7 cellular contexts compared by ENCODE assay signal in the genomic region with DNA sequence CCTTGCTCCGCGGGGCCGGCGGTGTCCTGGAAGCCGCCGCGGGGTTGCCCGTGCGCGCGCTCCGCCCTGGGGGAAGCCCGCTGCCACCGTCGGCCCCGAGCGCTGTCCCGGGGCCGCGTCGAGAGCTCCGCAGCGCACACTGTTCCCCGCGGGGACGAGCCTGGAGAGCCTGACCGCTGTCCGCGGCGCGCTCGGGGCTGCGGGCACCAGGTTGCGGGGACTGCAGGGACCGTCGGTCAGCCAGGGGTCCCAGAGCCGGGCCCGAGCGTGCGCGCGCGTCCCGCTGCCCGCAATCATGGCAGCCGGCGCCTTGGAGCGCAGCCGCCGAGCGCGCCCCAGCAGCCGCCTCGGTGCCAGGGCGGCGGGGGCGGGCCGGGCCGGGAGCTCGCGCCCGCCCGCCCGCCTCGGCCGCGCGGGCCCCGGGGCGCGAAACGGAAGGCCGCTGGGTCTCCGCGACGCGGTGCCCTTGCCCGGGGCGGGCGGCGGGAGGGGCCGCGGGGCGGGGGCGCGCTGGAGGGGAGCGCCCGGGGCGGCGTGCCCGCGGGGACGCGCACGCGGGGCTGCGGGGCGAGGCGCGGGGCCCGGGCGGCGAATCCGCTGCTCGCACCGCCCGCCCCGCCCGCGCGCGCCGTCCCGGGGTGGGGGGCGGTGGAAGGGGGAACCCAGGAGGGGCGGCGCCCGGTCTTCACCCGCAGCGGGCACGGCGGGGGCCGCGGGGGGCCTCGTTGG.
DNase-seq lines count a peak whose midpoint lies in the region; ATAC-seq and TF ChIP-seq lines count a peak whose summit lies in the region.

No MANE protein-coding gene starts in this region.

- peak overlapping the region; percentile 61 for H3K4me3 Mint-ChIP-seq in stimulated activated effector memory CD8-positive, alpha-beta T cell treated with anti-CD3 and anti-CD28 coated beads, Interleukin-12 subunit alpha, Interleukin-12 subunit beta, amount 100 ng/mL, for 72 hours

- H3K27ac ChIP-seq in dorsolateral prefrontal cortex (peak overlapping the region; percentile 99 to 100 (median 100)), lower lobe of right lung (peak overlapping the region; percentile 98)

- DNase-seq in HuH-7.5 (ENCODE audit: low spot score) (peak; percentile 59), dorsolateral prefrontal cortex (peak; percentile 30 to 87 (median 62)), lower lobe of right lung (peak; percentile 80), NCI-H1092 treated with DMSO at 0.1 percent for 48 hours (lab: John Stamatoyannopoulos, UW) (no peak)
- DNase-seq in stimulated activated effector memory CD8-positive, alpha-beta T cell treated with anti-CD3 and anti-CD28 coated beads, Interleukin-12 subunit alpha, Interleukin-12 subunit beta, amount 100 ng/mL, for 72 hours (ENCODE audit: low spot score in 2 of 2) = peak in 1 of 2 donors; percentile 76

- H3K4me1 ChIP-seq in lower lobe of right lung = peaks cover 55% of the 10 kb centered on the region

- H3K36me3 Mint-ChIP-seq in stimulated activated effector memory CD8-positive, alpha-beta T cell treated with anti-CD3 and anti-CD28 coated beads, Interleukin-12 subunit alpha, Interleukin-12 subunit beta, amount 100 ng/mL, for 72 hours = no peaks in the 10 kb centered on the region

- no peaks in the 10 kb centered on the region for H3K9me3 ChIP-seq in lower lobe of right lung

- peaks cover 10% of the 10 kb centered on the region for H3K4me1 Mint-ChIP-seq in stimulated activated effector memory CD8-positive, alpha-beta T cell treated with anti-CD3 and anti-CD28 coated beads, Interleukin-12 subunit alpha, Interleukin-12 subunit beta, amount 100 ng/mL, for 72 hours

- ATAC-seq in GM18502 (IDR thresholded peaks at IDR 0.05; ENCODE audit: poor library complexity, unreplicated experiment) (peak; percentile 37), lower lobe of right lung (peak; percentile 44 to 68)
- peak; percentile 52 for ATAC-seq in stimulated activated effector memory CD8-positive, alpha-beta T cell treated with anti-CD3 and anti-CD28 coated beads, Interleukin-12 subunit alpha, Interleukin-12 subunit beta, amount 100 ng/mL, for 72 hours

- TF ChIP-seq CTCF in WI38 (IDR thresholded peaks at IDR 0.05; ENCODE audit: low read depth, low read length) (no peak), dorsolateral prefrontal cortex (IDR thresholded peaks at IDR 0.05 in 54 of 56, conservative IDR thresholded peaks at IDR 0.05 in 2 of 56; ENCODE audit: low read depth in 1 of 56, partially characterized antibody in 56 of 56) (peak in 1 of 56 donors; percentile 5), lower lobe of right lung (IDR thresholded peaks at IDR 0.05) (no peak)

- H3K9me3 Mint-ChIP-seq in stimulated activated effector memory CD8-positive, alpha-beta T cell treated with anti-CD3 and anti-CD28 coated beads, Interleukin-12 subunit alpha, Interleukin-12 subunit beta, amount 100 ng/mL, for 72 hours = no peaks in the 10 kb centered on the region

- H3K27ac Mint-ChIP-seq in stimulated activated effector memory CD8-positive, alpha-beta T cell treated with anti-CD3 and anti-CD28 coated beads, Interleukin-12 subunit alpha, Interleukin-12 subunit beta, amount 100 ng/mL, for 72 hours = no peak overlapping the region

- intact Hi-C loops in dorsolateral prefrontal cortex (cut with DNase I) = loop anchor here (1.0 to 10.0 kb wide), 4 partner anchors 16 to 56 kb away; no protein-coding TSS in a partner anchor
- intact Hi-C loops in lower lobe of right lung (cut with DNase I) = no loop called here

- no peaks in the 10 kb centered on the region for H3K27me3 ChIP-seq in dorsolateral prefrontal cortex
- no peaks in the 10 kb centered on the region for H3K27me3 ChIP-seq in lower lobe of right lung (ENCODE audit: low read depth)

- H3K4me3 ChIP-seq in WI38 (ENCODE audit: low read depth, low read length) (peak overlapping the region; percentile 72), dorsolateral prefrontal cortex (peak overlapping the region; percentile 79 to 98 (median 92)), lower lobe of right lung (peak overlapping the region; percentile 93)

- peaks cover 11% of the 10 kb centered on the region for H3K36me3 ChIP-seq in lower lobe of right lung
